Comparison of ENCODE assay signal across 1 cellular context in the genomic region with DNA sequence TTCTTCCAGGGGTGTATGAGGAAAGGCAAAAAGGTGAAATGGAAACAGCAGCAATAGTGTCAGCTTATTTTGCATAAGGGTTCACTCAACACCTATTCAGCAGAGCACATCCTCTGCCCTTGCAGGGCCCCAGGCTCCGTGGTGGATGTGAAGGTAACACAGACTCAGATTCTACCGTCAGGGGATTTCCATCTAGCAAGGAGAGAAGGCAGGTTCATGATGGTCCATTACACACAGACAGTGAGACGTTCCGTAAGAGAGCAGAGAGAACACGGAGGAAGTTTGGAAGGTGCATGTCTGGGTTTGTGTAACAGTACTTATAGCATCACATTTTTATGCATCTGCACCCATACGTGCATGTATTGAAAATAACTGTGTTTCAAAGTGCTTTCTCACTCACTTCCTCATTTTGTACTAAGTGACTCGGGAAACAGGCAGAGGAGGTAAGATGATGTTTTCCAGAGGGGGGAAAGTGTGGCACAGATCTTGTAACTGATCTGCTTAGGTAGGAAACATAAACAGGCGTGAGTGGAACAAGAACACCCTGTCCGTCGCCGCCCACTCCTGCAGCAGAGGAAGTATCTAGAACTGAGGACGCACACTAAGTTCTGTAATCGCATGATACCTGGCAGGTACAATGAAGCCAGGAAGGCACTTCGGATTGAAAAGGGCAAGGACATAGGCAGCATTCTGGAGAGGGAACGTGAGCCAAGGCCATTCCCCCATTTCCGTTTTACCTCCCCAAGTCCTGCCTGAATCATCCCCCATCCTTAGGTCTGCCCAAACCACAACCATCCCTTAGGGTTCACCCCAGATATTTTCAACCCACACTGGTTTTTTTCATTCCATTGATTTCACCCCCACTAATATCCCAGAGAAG.
TF ChIP-seq lines count a peak whose summit lies in the region.

No MANE protein-coding gene starts in this region.

TF ChIP-seq in HepG2, 621 proteins besides CTCF, POLR2A, EP300 and RAD21 (continued from another document):
- TF ChIP-seq, protein P1, sequence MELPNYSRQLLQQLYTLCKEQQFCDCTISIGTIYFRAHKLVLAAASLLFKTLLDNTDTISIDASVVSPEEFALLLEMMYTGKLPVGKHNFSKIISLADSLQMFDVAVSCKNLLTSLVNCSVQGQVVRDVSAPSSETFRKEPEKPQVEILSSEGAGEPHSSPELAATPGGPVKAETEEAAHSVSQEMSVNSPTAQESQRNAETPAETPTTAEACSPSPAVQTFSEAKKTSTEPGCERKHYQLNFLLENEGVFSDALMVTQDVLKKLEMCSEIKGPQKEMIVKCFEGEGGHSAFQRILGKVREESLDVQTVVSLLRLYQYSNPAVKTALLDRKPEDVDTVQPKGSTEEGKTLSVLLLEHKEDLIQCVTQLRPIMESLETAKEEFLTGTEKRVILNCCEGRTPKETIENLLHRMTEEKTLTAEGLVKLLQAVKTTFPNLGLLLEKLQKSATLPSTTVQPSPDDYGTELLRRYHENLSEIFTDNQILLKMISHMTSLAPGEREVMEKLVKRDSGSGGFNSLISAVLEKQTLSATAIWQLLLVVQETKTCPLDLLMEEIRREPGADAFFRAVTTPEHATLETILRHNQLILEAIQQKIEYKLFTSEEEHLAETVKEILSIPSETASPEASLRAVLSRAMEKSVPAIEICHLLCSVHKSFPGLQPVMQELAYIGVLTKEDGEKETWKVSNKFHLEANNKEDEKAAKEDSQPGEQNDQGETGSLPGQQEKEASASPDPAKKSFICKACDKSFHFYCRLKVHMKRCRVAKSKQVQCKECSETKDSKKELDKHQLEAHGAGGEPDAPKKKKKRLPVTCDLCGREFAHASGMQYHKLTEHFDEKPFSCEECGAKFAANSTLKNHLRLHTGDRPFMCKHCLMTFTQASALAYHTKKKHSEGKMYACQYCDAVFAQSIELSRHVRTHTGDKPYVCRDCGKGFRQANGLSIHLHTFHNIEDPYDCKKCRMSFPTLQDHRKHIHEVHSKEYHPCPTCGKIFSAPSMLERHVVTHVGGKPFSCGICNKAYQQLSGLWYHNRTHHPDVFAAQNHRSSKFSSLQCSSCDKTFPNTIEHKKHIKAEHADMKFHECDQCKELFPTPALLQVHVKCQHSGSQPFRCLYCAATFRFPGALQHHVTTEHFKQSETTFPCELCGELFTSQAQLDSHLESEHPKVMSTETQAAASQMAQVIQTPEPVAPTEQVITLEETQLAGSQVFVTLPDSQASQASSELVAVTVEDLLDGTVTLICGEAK (IDR thresholded peaks at IDR 0.05), result no peak
- TF ChIP-seq, protein P1 (CRISPR knock-in tag; IDR thresholded peaks at IDR 0.05), result no peak
- TF ChIP-seq ZNF557 (CRISPR knock-in tag; IDR thresholded peaks at IDR 0.05) (no peak), NFATC3 (CRISPR knock-in tag; IDR thresholded peaks at IDR 0.05) (no peak), HOXA5 (CRISPR knock-in tag; IDR thresholded peaks at IDR 0.05) (no peak), SNAI1 (CRISPR knock-in tag; IDR thresholded peaks at IDR 0.05; ENCODE audit: borderline replicate concordance) (no peak), RAD51 (IDR thresholded peaks at IDR 0.05; ENCODE audit: borderline replicate concordance) (no peak), ZSCAN30 (CRISPR knock-in tag; IDR thresholded peaks at IDR 0.05) (no peak), SMAD9 (CRISPR knock-in tag; IDR thresholded peaks at IDR 0.05) (no peak), REPIN1 (CRISPR knock-in tag; IDR thresholded peaks at IDR 0.05; ENCODE audit: borderline replicate concordance, low read depth) (no peak)
- TF ChIP-seq, protein P2, sequence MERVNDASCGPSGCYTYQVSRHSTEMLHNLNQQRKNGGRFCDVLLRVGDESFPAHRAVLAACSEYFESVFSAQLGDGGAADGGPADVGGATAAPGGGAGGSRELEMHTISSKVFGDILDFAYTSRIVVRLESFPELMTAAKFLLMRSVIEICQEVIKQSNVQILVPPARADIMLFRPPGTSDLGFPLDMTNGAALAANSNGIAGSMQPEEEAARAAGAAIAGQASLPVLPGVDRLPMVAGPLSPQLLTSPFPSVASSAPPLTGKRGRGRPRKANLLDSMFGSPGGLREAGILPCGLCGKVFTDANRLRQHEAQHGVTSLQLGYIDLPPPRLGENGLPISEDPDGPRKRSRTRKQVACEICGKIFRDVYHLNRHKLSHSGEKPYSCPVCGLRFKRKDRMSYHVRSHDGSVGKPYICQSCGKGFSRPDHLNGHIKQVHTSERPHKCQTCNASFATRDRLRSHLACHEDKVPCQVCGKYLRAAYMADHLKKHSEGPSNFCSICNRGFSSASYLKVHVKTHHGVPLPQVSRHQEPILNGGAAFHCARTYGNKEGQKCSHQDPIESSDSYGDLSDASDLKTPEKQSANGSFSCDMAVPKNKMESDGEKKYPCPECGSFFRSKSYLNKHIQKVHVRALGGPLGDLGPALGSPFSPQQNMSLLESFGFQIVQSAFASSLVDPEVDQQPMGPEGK (CRISPR knock-in tag; IDR thresholded peaks at IDR 0.05), result no peak
